In genomic region chr1:183493540-183494245, GRCh38 we compare ENCODE assay signal across 19 cellular contexts. TPM values are rescaled to one million over a fixed set of nuclear protein-coding genes. Genes with fewer than 3 reads are reported as not detected.
DNase-seq lines count a peak whose midpoint lies in the region; ATAC-seq, FAIRE-seq and TF ChIP-seq lines count a peak whose summit lies in the region.
"Had no signal": no experiment of that assay in that cellular context is flagged by ENCODE, and none has a peak within 500 bp of the region (broad histone marks: within the 10 kb centered on the region; RNA-seq: fewer than 3 reads in every experiment).

No MANE protein-coding gene starts in this region.

- H3K27me3 ChIP-seq in Karpas-422 (ENCODE audit: low read length) (no peaks in the 10 kb centered on the region), thyroid gland (no peaks in the 10 kb centered on the region), gastroesophageal sphincter (no peaks in the 10 kb centered on the region)
- H3K27me3 ChIP-seq: hepatocyte, tibial artery had no signal

- no peaks in the 10 kb centered on the region for H3K9me3 ChIP-seq in Karpas-422 (ENCODE audit: low read length)
- H3K9me3 ChIP-seq in thyroid gland, result no peaks in the 10 kb centered on the region
- H3K9me3 ChIP-seq in gastroesophageal sphincter, result no peaks in the 10 kb centered on the region
- H3K9me3 ChIP-seq: tibial artery had no signal

- FAIRE-seq in HTR-8/SVneo (lab: Jason Lieb, UNC), result no peak
- FAIRE-seq: D721Med, endothelial cell of umbilical vein had no signal

- H3K4me1 ChIP-seq in Karpas-422 (ENCODE audit: low read length) (peaks cover 92% of the 10 kb centered on the region), thyroid gland (no peaks in the 10 kb centered on the region), gastroesophageal sphincter (peaks cover 0 to 5% (median 0%) of the 10 kb centered on the region in 3 donors)

- H3K9ac ChIP-seq in Karpas-422 (ENCODE audit: low read length), result no peak overlapping the region

- intact Hi-C loops in thyroid gland (cut with DNase I), result no loop called here

- no peak overlapping the region for H3K4me3 ChIP-seq in Karpas-422 (ENCODE audit: low read length)
- H3K4me3 ChIP-seq in thyroid gland (replicated peaks in 1 of 3), result no peak overlapping the region
- no peak overlapping the region for H3K4me3 ChIP-seq in coronary artery
- H3K4me3 ChIP-seq in gastroesophageal sphincter, result no peak overlapping the region
- H3K4me3 ChIP-seq: hepatocyte, lung, tibial artery had no signal

- no peak for ATAC-seq in gastroesophageal sphincter
- ATAC-seq: stimulated activated naive CD8-positive, alpha-beta T cell treated with anti-CD3 and anti-CD28 coated beads, Interleukin-15, Interleukin-2, amounts not matched to agents 100 U/mL and 50 U/mL, for 24 hours had no signal

- TF ChIP-seq CTCF in thyroid gland (IDR thresholded peaks at IDR 0.05) (no peak), coronary artery (IDR thresholded peaks at IDR 0.05) (no peak), gastroesophageal sphincter (IDR thresholded peaks at IDR 0.05) (no peak)

- no peaks in the 10 kb centered on the region for H3K9me2 ChIP-seq in Karpas-422 (replicated peaks; ENCODE audit: insufficient read depth, low read length)

- 83 to 84% methylated on average over 12 of the region's 12 CpGs for WGBS in thyroid gland, 2 donors
- 85 to 91% methylated on average over 5 to 11 of the region's 12 CpGs for WGBS in gastroesophageal sphincter (ENCODE audit: low coverage in 1 of 2), 2 donors

- DNase-seq in ELF-1 (ENCODE audit: low read depth, low spot score) (peak; percentile 27), Karpas-422 (no peak), astrocyte of the hippocampus (ENCODE audit: low read depth, low spot score) (peak; percentile 13), thyroid gland (peak; percentile 13 to 34), coronary artery (ENCODE audit: low spot score) (no peak), HTR-8/SVneo (ENCODE audit: insufficient read length, low spot score) (no peak)
- DNase-seq: activated CD4-positive, alpha-beta T cell treated with anti-CD3 and anti-CD28 coated beads for 4 hours; activated naive CD8-positive, alpha-beta T cell treated with anti-CD3 and anti-CD28 coated beads, Interleukin-2, amount 10 ng/mL, durations not matched to agents 7 days and 5 days; NCI-H510A; Right ventricle myocardium superior; small intestine; stimulated activated CD4-positive, alpha-beta T cell treated with anti-CD3 and anti-CD28 coated beads, Interleukin-2, amount 100 ng/mL, for 48 hours; stimulated activated naive CD8-positive, alpha-beta T cell treated with anti-CD3 and anti-CD28 coated beads, Interleukin-15, Interleukin-2, amounts not matched to agents 100 U/mL and 50 U/mL, for 24 hours; tibial artery had no signal

- H3K79me2 ChIP-seq in Karpas-422 (ENCODE audit: low read length), result peaks cover 98% of the 10 kb centered on the region

- H2AFZ ChIP-seq in Karpas-422 (ENCODE audit: low read length), result no peak overlapping the region
- H2AFZ ChIP-seq: hepatocyte had no signal

- H3K4me2 ChIP-seq in Karpas-422 (ENCODE audit: low read depth, low read length, poor library complexity, severe bottlenecking), result peak overlapping the region; percentile 39
- H3K4me2 ChIP-seq: hepatocyte had no signal

- peaks cover 5% of the 10 kb centered on the region; the same call in 1 of the 2 replicates for H3K36me3 ChIP-seq in Karpas-422 (ENCODE audit: insufficient read depth, low read length)
- no peaks in the 10 kb centered on the region for H3K36me3 ChIP-seq in thyroid gland
- H3K36me3 ChIP-seq in gastroesophageal sphincter, result no peaks in the 10 kb centered on the region
- H3K36me3 ChIP-seq: tibial artery had no signal

- no peak for TF ChIP-seq EP300 in gastroesophageal sphincter (IDR thresholded peaks at IDR 0.05)

- TF ChIP-seq POLR2A in thyroid gland (IDR thresholded peaks at IDR 0.05), result no peak
- no peak for TF ChIP-seq POLR2A in gastroesophageal sphincter (IDR thresholded peaks at IDR 0.05)

- H4K20me1 ChIP-seq in Karpas-422 (ENCODE audit: insufficient read depth, low read depth, low read length), result peaks cover 12% of the 10 kb centered on the region

- H3K27ac ChIP-seq in Karpas-422 (ENCODE audit: low read length) (peak overlapping the region; percentile 79), thyroid gland (no peak overlapping the region), coronary artery (no peak overlapping the region), gastroesophageal sphincter (no peak overlapping the region)
- H3K27ac ChIP-seq: hepatocyte, tibial artery had no signal

RNA-seq across cellular contexts. Expression of gene SMG7, which starts 21.4 kb away (rescaled TPM):
- total RNA-seq in Karpas-422 (2014; rRNA removed; shearing (Covaris generic); ENCODE audit: low replicate concordance), result 41.1 and 99.7 TPM in 2 replicates
- total RNA-seq in thyroid gland (10 to 100 TPM; 37.8 to 82.1 (median 58.9) TPM), gastroesophageal sphincter (10 to 100 TPM; 31.9 to 55.9 (median 38.2) TPM)

Comparison
In these comparisons a context has a peak if more than half of its experiments do, and no peak if none do; other contexts are left out.
1. DNase-seq: peak in ELF-1 (single experiment), astrocyte of the hippocampus (single experiment) and thyroid gland (2 of 2); none in Karpas-422 (single experiment), coronary artery (single experiment) and HTR-8/SVneo (single experiment).